ENCODE assay signal across 1 cellular context in genomic region chr5:143479394-143479793, GRCh38.
TF ChIP-seq lines count a peak whose summit lies in the region.

No MANE protein-coding gene starts in this region.

TF ChIP-seq in HepG2, 621 proteins besides CTCF, POLR2A, EP300 and RAD21 (continued from another document):
- peak; percentile 55; the same call in 1 of the 2 replicates for TF ChIP-seq AHDC1 (CRISPR knock-in tag; IDR thresholded peaks at IDR 0.05; ENCODE audit: borderline replicate concordance)
- no peak for TF ChIP-seq KAT2B (IDR thresholded peaks at IDR 0.05; ENCODE audit: borderline replicate concordance, low read depth, low read length)
- no peak for TF ChIP-seq GATAD1 (CRISPR knock-in tag; IDR thresholded peaks at IDR 0.05)
- TF ChIP-seq ZNF280D (CRISPR knock-in tag; IDR thresholded peaks at IDR 0.05): no peak
- no peak for TF ChIP-seq ZSCAN22 (CRISPR knock-in tag; IDR thresholded peaks at IDR 0.05)
- no peak for TF ChIP-seq ZNF598 (CRISPR knock-in tag; IDR thresholded peaks at IDR 0.05; ENCODE audit: borderline replicate concordance)
- TF ChIP-seq GATAD2A (CRISPR knock-in tag; IDR thresholded peaks at IDR 0.05): peak; percentile 89
- TF ChIP-seq NCOA2 (CRISPR knock-in tag; IDR thresholded peaks at IDR 0.05): peak; percentile 19; the same call in 1 of the 2 replicates
- peak; percentile 35; the same call in 1 of the 2 replicates for TF ChIP-seq ELF3 (CRISPR knock-in tag; IDR thresholded peaks at IDR 0.05)
- 0 out of 2 replicates have a peak, but pooled peaks have one; percentile 31 for TF ChIP-seq CREM (IDR thresholded peaks at IDR 0.05)
- TF ChIP-seq CREM (CRISPR knock-in tag; IDR thresholded peaks at IDR 0.05): no peak
- no peak for TF ChIP-seq ZC3H4 (CRISPR knock-in tag; IDR thresholded peaks at IDR 0.05; ENCODE audit: borderline replicate concordance)
- TF ChIP-seq ZNF839 (CRISPR knock-in tag; IDR thresholded peaks at IDR 0.05; ENCODE audit: borderline replicate concordance): no peak
- TF ChIP-seq MED8 (CRISPR knock-in tag; IDR thresholded peaks at IDR 0.05; ENCODE audit: insufficient replicate concordance): no peak
- TF ChIP-seq KDM5B (CRISPR knock-in tag; IDR thresholded peaks at IDR 0.05; ENCODE audit: borderline replicate concordance): no peak
- TF ChIP-seq ZNF468 (CRISPR knock-in tag; IDR thresholded peaks at IDR 0.05): no peak
- TF ChIP-seq CHD4 (IDR thresholded peaks at IDR 0.05; ENCODE audit: borderline replicate concordance, low read length): no peak
- TF ChIP-seq STAT6 (CRISPR knock-in tag; IDR thresholded peaks at IDR 0.05; ENCODE audit: borderline replicate concordance): no peak
- TF ChIP-seq ZNF644 (CRISPR knock-in tag; IDR thresholded peaks at IDR 0.05; ENCODE audit: low read depth): peak; percentile 84
- TF ChIP-seq ZBTB46 (CRISPR knock-in tag; IDR thresholded peaks at IDR 0.05; ENCODE audit: borderline replicate concordance): no peak
- TF ChIP-seq HNF4A (CRISPR knock-in tag; IDR thresholded peaks at IDR 0.05): 0 out of 2 replicates have a peak, but pooled peaks have one; percentile 4
- no peak for TF ChIP-seq JUN (CRISPR knock-in tag; IDR thresholded peaks at IDR 0.05)
- no peak for TF ChIP-seq SMAD9 (CRISPR knock-in tag; IDR thresholded peaks at IDR 0.05)
- TF ChIP-seq ZBTB34 (CRISPR knock-in tag; IDR thresholded peaks at IDR 0.05): no peak
- no peak for TF ChIP-seq JARID2 (CRISPR knock-in tag; IDR thresholded peaks at IDR 0.05; ENCODE audit: insufficient replicate concordance)
- no peak for TF ChIP-seq ZNF660 (CRISPR knock-in tag; IDR thresholded peaks at IDR 0.05; ENCODE audit: borderline replicate concordance, low read depth)
- TF ChIP-seq PCBP1 (IDR thresholded peaks at IDR 0.05; ENCODE audit: borderline replicate concordance, low read depth, low read length): no peak
